Comparison of ENCODE assay signal across 8 cellular contexts in genomic region chrX:8738588-8739189, GRCh38. TPM values are rescaled to one million over a fixed set of nuclear protein-coding genes. Genes with fewer than 3 reads are reported as not detected.
DNase-seq lines count a peak whose midpoint lies in the region; ATAC-seq, FAIRE-seq and TF ChIP-seq lines count a peak whose summit lies in the region.

No MANE protein-coding gene starts in this region.

- H3K4me3 ChIP-seq in left lung (no peak overlapping the region), uterus (no peak overlapping the region)

- H3K9me3 Mint-ChIP-seq in stimulated activated memory B cell treated with anti-CD40 and anti-IgM and Interleukin-4, amounts not matched to agents 10 μg/mL and 1 μg/mL and 100 μg/mL, for 72 hours: no peaks in the 10 kb centered on the region

- peak; percentile 38 to 46 for TF ChIP-seq CTCF in left lung (IDR thresholded peaks at IDR 0.05)
- peak; percentile 30 to 46 (median 38) for TF ChIP-seq CTCF in uterus (IDR thresholded peaks at IDR 0.05)

- peaks cover under 1% of the 10 kb centered on the region for H3K27me3 Mint-ChIP-seq in stimulated activated memory B cell treated with anti-CD40 and anti-IgM and Interleukin-4, amounts not matched to agents 10 μg/mL and 1 μg/mL and 100 μg/mL, for 72 hours

- H3K36me3 ChIP-seq in left lung: no peaks in the 10 kb centered on the region
- no peaks in the 10 kb centered on the region for H3K36me3 ChIP-seq in uterus

- no peak overlapping the region for H3K27ac Mint-ChIP-seq in stimulated activated memory B cell treated with anti-CD40 and anti-IgM and Interleukin-4, amounts not matched to agents 10 μg/mL and 1 μg/mL and 100 μg/mL, for 72 hours

- no peak for TF ChIP-seq POLR2A in uterus (IDR thresholded peaks at IDR 0.05)

- no peaks in the 10 kb centered on the region for H3K36me3 Mint-ChIP-seq in stimulated activated memory B cell treated with anti-CD40 and anti-IgM and Interleukin-4, amounts not matched to agents 10 μg/mL and 1 μg/mL and 100 μg/mL, for 72 hours

- ATAC-seq in left lung: peak; percentile 84
- ATAC-seq in stimulated activated memory B cell treated with anti-CD40 and anti-IgM and Interleukin-4, amounts not matched to agents 10 μg/mL and 1 μg/mL and 100 μg/mL, for 72 hours: no peak
- ATAC-seq in HG03139 (IDR thresholded peaks at IDR 0.05; ENCODE audit: unreplicated experiment): no peak

- H3K4me1 ChIP-seq in left lung: no peaks in the 10 kb centered on the region
- H3K4me1 ChIP-seq in uterus: no peaks in the 10 kb centered on the region

- H3K4me3 Mint-ChIP-seq in stimulated activated memory B cell treated with anti-CD40 and anti-IgM and Interleukin-4, amounts not matched to agents 10 μg/mL and 1 μg/mL and 100 μg/mL, for 72 hours: no peak overlapping the region

- H3K27me3 ChIP-seq in left lung (no peaks in the 10 kb centered on the region), uterus (no peaks in the 10 kb centered on the region)

- FAIRE-seq in GM19239 (lab: Jason Lieb, UNC): peak; percentile 35

- H3K9me3 ChIP-seq in left lung (no peaks in the 10 kb centered on the region), uterus (no peaks in the 10 kb centered on the region)

- no peaks in the 10 kb centered on the region for H3K4me1 Mint-ChIP-seq in stimulated activated memory B cell treated with anti-CD40 and anti-IgM and Interleukin-4, amounts not matched to agents 10 μg/mL and 1 μg/mL and 100 μg/mL, for 72 hours

- DNase-seq in CD1c-positive myeloid dendritic cell (ENCODE audit: extremely low spot score) (peak; percentile 40), GM19239 (ENCODE audit: insufficient read length, low spot score) (no peak), NCI-H748 (lab: John Stamatoyannopoulos, UW; ENCODE audit: unreplicated experiment) (peak; percentile 67), astrocyte of the hippocampus (ENCODE audit: low read depth, low spot score) (peak; percentile 65), left lung (no peak), uterus (no peak)

- H3K27ac ChIP-seq in left lung (no peak overlapping the region), uterus (no peak overlapping the region)

- intact Hi-C loops in left lung (cut with DNase I): loop anchor here in 1 of 2 donors (5.0 kb wide), 1 partner anchor 741 kb away; no protein-coding TSS in a partner anchor
- intact Hi-C loops in uterus (cut with DNase I; ENCODE audit: low total_unique reads): loop anchor here (10.0 kb wide), 1 partner anchor 1376 kb away; no protein-coding TSS in a partner anchor

RNA-seq across cellular contexts. Expression of gene ANOS1, which starts 6.8 kb away (rescaled TPM):
- total RNA-seq in left lung: 10 to 100 TPM; 38.0 to 85.9 TPM
- total RNA-seq in uterus: 10 to 100 TPM in 1 of 4 donors, 1 to 10 TPM in 1, under 1 TPM in 2; 0.26 to 10.6 (median 1.2) TPM

Comparison
In these comparisons a context has a peak if more than half of its experiments do, and no peak if none do; other contexts are left out.
1. DNase-seq: peak in CD1c-positive myeloid dendritic cell (single experiment), NCI-H748 (single experiment) and astrocyte of the hippocampus (single experiment); none in GM19239 (single experiment), left lung (0 of 2) and uterus (0 of 2).